18 cellular contexts compared by ENCODE assay signal in genomic region chr10:76946268-76946667, GRCh38.
DNase-seq lines count a peak whose midpoint lies in the region; ATAC-seq and TF ChIP-seq lines count a peak whose summit lies in the region.
"Had no signal": no experiment of that assay in that cellular context is flagged by ENCODE, and none has a peak within 500 bp of the region (broad histone marks: within the 10 kb centered on the region; RNA-seq: fewer than 3 reads in every experiment).

No MANE protein-coding gene starts in this region.

- no peak overlapping the region for H3K27ac ChIP-seq in GM23248
- no peak overlapping the region for H3K27ac ChIP-seq in gastrocnemius medialis
- H3K27ac ChIP-seq: uterus had no signal

- H3K36me3 Mint-ChIP-seq in Calu3 (ENCODE audit: insufficient read depth, unreplicated experiment), result no peaks in the 10 kb centered on the region

- BruUV-seq in Calu3 (replicated peaks; lab: Mats Ljungman, UMichigan), result no TSS peak

- no peaks in the 10 kb centered on the region for H3K9me3 Mint-ChIP-seq in Calu3 (ENCODE audit: low read depth, unreplicated experiment)

- no peaks in the 10 kb centered on the region for H3K9me2 ChIP-seq in GM23248 (ENCODE audit: insufficient read depth)

- H3K4me3 Mint-ChIP-seq in Calu3 (ENCODE audit: low read depth, unreplicated experiment), result no peak overlapping the region
- H3K4me3 Mint-ChIP-seq: activated CD8-positive, alpha-beta T cell treated with anti-CD3 and anti-CD28 coated beads, Interleukin-2, amount 10 ng/mL, durations not matched to agents 7 days and 5 days had no signal

- CTCF ChIA-PET in Calu3 (lab: Charles Lee), result interaction anchor here (0.6 kb wide), 1 partner anchor 24 kb away, joined by 3 read pairs; no protein-coding TSS in a partner anchor

- in situ Hi-C loops in GM23248 (cut with MboI), result no loop called here
- in situ Hi-C loops in gastrocnemius medialis (cut with MboI; ENCODE audit: low sequenced_read_pairs in 4 of 4), result no loop called here

- H3K9me3 ChIP-seq in GM23248 (ENCODE audit: low read depth), result no peaks in the 10 kb centered on the region
- no peaks in the 10 kb centered on the region for H3K9me3 ChIP-seq in gastrocnemius medialis
- H3K9me3 ChIP-seq: uterus had no signal

- no peak overlapping the region for H2AFZ ChIP-seq in GM23248

- no peak overlapping the region for H3K27ac Mint-ChIP-seq in Calu3 (ENCODE audit: unreplicated experiment)
- H3K27ac Mint-ChIP-seq: activated CD8-positive, alpha-beta T cell treated with anti-CD3 and anti-CD28 coated beads, Interleukin-2, amount 10 ng/mL, durations not matched to agents 7 days and 5 days had no signal

- intact Hi-C loops in gastrocnemius medialis (cut with DNase I; ENCODE audit: low total_unique reads), result no loop called here
- intact Hi-C loops in Calu3 (cut with micrococcal nuclease; ENCODE audit: unreplicated experiment), result no loop called here

- TF ChIP-seq POLR2A in gastrocnemius medialis (IDR thresholded peaks at IDR 0.05), result no peak

- no peaks in the 10 kb centered on the region for H3K4me1 Mint-ChIP-seq in Calu3 (ENCODE audit: low read depth, unreplicated experiment)

- WGBS in GM23248 (ENCODE audit: low coverage in 1 of 2, low lambda C conversion rate in 2 of 2, missing lambda C conversion rate in 2 of 2), 2 experiments, result 38 to 40% methylated on average over 1 of the region's 1 CpG

- H3K4me1 ChIP-seq in GM23248 (ENCODE audit: insufficient read depth) (peaks cover 17% of the 10 kb centered on the region), gastrocnemius medialis (no peaks in the 10 kb centered on the region)

- H3K79me2 ChIP-seq in GM23248 (ENCODE audit: insufficient read depth), result no peaks in the 10 kb centered on the region

- H3K9ac ChIP-seq in GM23248, result no peak overlapping the region

- no peaks in the 10 kb centered on the region for H4K20me1 ChIP-seq in GM23248 (ENCODE audit: insufficient read depth)

- peak; percentile 92 to 97 for ATAC-seq in gastrocnemius medialis
- ATAC-seq: activated CD8-positive, alpha-beta T cell treated with anti-CD3 and anti-CD28 coated beads, Interleukin-2, amount 10 ng/mL, durations not matched to agents 7 days and 5 days had no signal

- H3K36me3 ChIP-seq in GM23248 (ENCODE audit: low read depth) (no peaks in the 10 kb centered on the region), gastrocnemius medialis (peaks cover 0 to 13% of the 10 kb centered on the region in 2 donors)
- H3K36me3 ChIP-seq: uterus had no signal

- no peak overlapping the region for H3K4me3 ChIP-seq in GM23248
- H3K4me3 ChIP-seq in gastrocnemius medialis, result no peak overlapping the region
- H3K4me3 ChIP-seq: smooth muscle cell, uterus had no signal

- H3F3A ChIP-seq in GM23248 (ENCODE audit: insufficient read depth), result 0 out of 2 replicates have a peak, but pooled peaks cover 4% of the 10 kb centered on the region

- H3K27me3 ChIP-seq in GM23248 (replicated peaks; ENCODE audit: insufficient read depth) (no peaks in the 10 kb centered on the region), gastrocnemius medialis (no peaks in the 10 kb centered on the region)
- H3K27me3 ChIP-seq: uterus had no signal

- peaks cover 71% of the 10 kb centered on the region for H3K27me3 Mint-ChIP-seq in Calu3 (ENCODE audit: unreplicated experiment)

- DNase-seq in GM23248 (peak; percentile 83), NOMO-1 (lab: John Stamatoyannopoulos, UW; ENCODE audit: unreplicated experiment in 2 of 2) (peak; percentile 60 to 85), fibroblast of gingiva (ENCODE audit: low read depth) (peak; percentile 41), gastrocnemius medialis (peak in 1 of 2 donors; percentile 17), NCI-H2081 treated with DMSO at 0.1 percent for 48 hours (lab: John Stamatoyannopoulos, UW) (no peak), NCI-H2227 (lab: John Stamatoyannopoulos, UW; ENCODE audit: unreplicated experiment) (no peak), Calu3 (no peak)
- DNase-seq: activated CD8-positive, alpha-beta T cell treated with anti-CD3 and anti-CD28 coated beads, Interleukin-2, amount 10 ng/mL, durations not matched to agents 7 days and 5 days; DMS79; effector memory CD4-positive, alpha-beta T cell; H7; midbrain; NCI-H1092; NCI-H2171 treated with DMSO at 0.1 percent for 48 hours; NK-92 treated with Interleukin-12 subunit alpha and Interleukin-12 subunit beta, amount 100 ng/mL, for 24 hours; stimulated activated naive CD4-positive, alpha-beta T cell; uterus had no signal

- TF ChIP-seq CTCF in gastrocnemius medialis (IDR thresholded peaks at IDR 0.05 in 4 of 5, conservative IDR thresholded peaks at IDR 0.05 in 1 of 5), result no peak
- TF ChIP-seq CTCF in Calu3 (IDR thresholded peaks at IDR 0.05; ENCODE audit: unreplicated experiment), result no peak

- peak overlapping the region; percentile 46 for H3K4me2 ChIP-seq in GM23248 (ENCODE audit: unreplicated experiment)
- H3K4me2 ChIP-seq: smooth muscle cell had no signal

Comparison
In these comparisons a context has a peak if more than half of its experiments do, and no peak if none do; other contexts are left out.
1. DNase-seq: peak in GM23248 (single experiment), NOMO-1 (2 of 2) and fibroblast of gingiva (single experiment); none in NCI-H2081 treated with DMSO at 0.1 percent for 48 hours (single experiment), NCI-H2227 (single experiment) and Calu3 (single experiment).